ENCODE assay signal across 1 cellular context in genomic region chr5:56464935-56465756, GRCh38.
TF ChIP-seq lines count a peak whose summit lies in the region.

No MANE protein-coding gene starts in this region.

TF ChIP-seq in A549, 52 proteins besides CTCF, POLR2A, EP300 and RAD21 (continued from another document):
- TF ChIP-seq, protein P1, sequence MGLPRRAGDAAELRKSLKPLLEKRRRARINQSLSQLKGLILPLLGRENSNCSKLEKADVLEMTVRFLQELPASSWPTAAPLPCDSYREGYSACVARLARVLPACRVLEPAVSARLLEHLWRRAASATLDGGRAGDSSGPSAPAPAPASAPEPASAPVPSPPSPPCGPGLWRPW (IDR thresholded peaks at IDR 0.05), result no peak
- no peak for TF ChIP-seq ZFP36 (IDR thresholded peaks at IDR 0.05; ENCODE audit: borderline replicate concordance, partially characterized antibody)
